23 cellular contexts compared by ENCODE assay signal in genomic region chr10:123266981-123267380, GRCh38.
"Had no signal": no experiment of that assay in that cellular context is flagged by ENCODE, and none has a peak within 500 bp of the region (broad histone marks: within the 10 kb centered on the region; RNA-seq: fewer than 3 reads in every experiment).

No MANE protein-coding gene starts in this region.

- FAIRE-seq: endothelial cell of umbilical vein, keratinocyte, pancreas, small intestine, urothelium cell line had no signal

- H3K4me3 ChIP-seq: adrenal gland, gastrocnemius medialis, pancreas, prostate gland, thoracic aorta had no signal

- DNase-seq: activated CD4-positive, alpha-beta T cell treated with anti-CD3 and anti-CD28 coated beads for 48 hours; activated CD4-positive, alpha-beta T cell treated with anti-CD3 and anti-CD28 coated beads, Interleukin-2, amount 50 U/mL, for 48 hours; activated CD8-positive, alpha-beta memory T cell treated with anti-CD3 and anti-CD28 coated beads for 24 hours; activated effector memory CD4-positive, alpha-beta T cell treated with anti-CD3 and anti-CD28 coated beads, Interleukin-2, amount 50 U/mL, for 16 hours; activated naive CD4-positive, alpha-beta T cell treated with anti-CD3 and anti-CD28 coated beads for 36 hours; activated naive CD8-positive, alpha-beta T cell treated with anti-CD3 and anti-CD28 coated beads for 36 hours; adrenal gland; aorta; cortex of kidney; gastrocnemius medialis; hippocampal formation; naive thymus-derived CD4-positive, alpha-beta T cell; pancreas; retina; small intestine; stimulated activated CD4-positive, alpha-beta T cell treated with anti-CD3 and anti-CD28 coated beads, Interleukin-4, amount 100 ng/mL, for 24 hours; trophoblast cell; WERI-Rb-1 had no signal
